6 cellular contexts compared by ENCODE assay signal in genomic region chr16:30066882-30067583, GRCh38. TPM values are rescaled to one million over a fixed set of nuclear protein-coding genes. Genes with fewer than 3 reads are reported as not detected.
DNase-seq lines count a peak whose midpoint lies in the region; ATAC-seq lines count a peak whose summit lies in the region.

No MANE protein-coding gene starts in this region.

- no peak overlapping the region for H2AK5ac ChIP-seq in mesenchymal stem cell (ENCODE audit: low read length, severe bottlenecking)

- peaks cover 34 to 66% of the 10 kb centered on the region in 2 donors for H3K36me3 Mint-ChIP-seq in CD4-positive, alpha-beta memory T cell
- H3K36me3 Mint-ChIP-seq in activated T-helper 17 cell treated with anti-CD3 and anti-CD28 coated beads, Interleukin-2, amount 50 U/mL, for 72 hours (ENCODE audit: low read depth), result peaks cover 85% of the 10 kb centered on the region

- peak overlapping the region in 1 of 2 experiments; percentile 44 for H3K4ac ChIP-seq in mesenchymal stem cell (ENCODE audit: low read depth in 1 of 2, low read length in 2 of 2)

- H3K4me3 Mint-ChIP-seq in CD4-positive, alpha-beta memory T cell, result peak overlapping the region; percentile 98 to 100 (median 99)
- peak overlapping the region; percentile 92 for H3K4me3 Mint-ChIP-seq in activated T-helper 17 cell treated with anti-CD3 and anti-CD28 coated beads, Interleukin-2, amount 50 U/mL, for 72 hours

- peak overlapping the region; percentile 42 for H2BK120ac ChIP-seq in mesenchymal stem cell (ENCODE audit: low read depth, low read length)

- peaks cover 49% of the 10 kb centered on the region for H3K4me1 ChIP-seq in CD4-positive, alpha-beta memory T cell (ENCODE audit: insufficient read depth, low read length)
- peaks cover 36% of the 10 kb centered on the region for H3K4me1 ChIP-seq in mesenchymal stem cell (ENCODE audit: control insufficient read depth, insufficient read depth, low read depth, low read length)

- no peak overlapping the region for H2BK5ac ChIP-seq in mesenchymal stem cell (ENCODE audit: low read depth, low read length, poor library complexity, severe bottlenecking)

- POLR2A ChIA-PET in CD4-positive, alpha-beta memory T cell (lab: Charles Lee; ENCODE audit: partially characterized antibody), result interaction anchor here (0.7 to 20.4 kb wide), 12 partner anchors 9 to 468 kb away, joined by 3 to 404 read pairs (median 16); partner anchors contain the start of genes CORO1A, HIRIP3, INO80E and PPP4C

- peak overlapping the region; percentile 98 for H3K4me2 ChIP-seq in mesenchymal stem cell (ENCODE audit: low read length, poor library complexity, severe bottlenecking)

- no peaks in the 10 kb centered on the region for H3K27me3 Mint-ChIP-seq in CD4-positive, alpha-beta memory T cell
- no peaks in the 10 kb centered on the region for H3K27me3 Mint-ChIP-seq in activated T-helper 17 cell treated with anti-CD3 and anti-CD28 coated beads, Interleukin-2, amount 50 U/mL, for 72 hours

- no peak overlapping the region for H2BK15ac ChIP-seq in mesenchymal stem cell (ENCODE audit: low read depth, poor library complexity, severe bottlenecking)

- H3K9ac ChIP-seq in mesenchymal stem cell (ENCODE audit: low read length), result peak overlapping the region; percentile 100

- H3K14ac ChIP-seq in mesenchymal stem cell (ENCODE audit: low read length in 2 of 2), result peak overlapping the region in 1 of 2 experiments; percentile 90

- 92% methylated on average over 17 of the region's 17 CpGs for WGBS in mesenchymal stem cell

- H3K79me1 ChIP-seq in mesenchymal stem cell (replicated peaks; ENCODE audit: low read length, poor library complexity, severe bottlenecking), result peaks cover 8% of the 10 kb centered on the region

- peak overlapping the region; percentile 94 for H3K27ac ChIP-seq in CD4-positive, alpha-beta memory T cell (ENCODE audit: low read depth, low read length)
- H3K27ac ChIP-seq in mesenchymal stem cell (ENCODE audit: low read length, poor library complexity, severe bottlenecking), result peak overlapping the region; percentile 93

- CTCF ChIA-PET in CD4-positive, alpha-beta memory T cell (lab: Charles Lee; ENCODE audit: partially characterized antibody), result interaction anchor here (0.9 to 4.8 kb wide), 4 partner anchors 10 to 119 kb away, joined by 3 to 48 read pairs (median 4); partner anchors contain the start of gene TBX6

- no peak for DNase-seq in CD4-positive, alpha-beta memory T cell
- no peak for DNase-seq in mesenchymal stem cell
- DNase-seq in effector CD4-positive, alpha-beta T cell, result no peak
- no peak for DNase-seq in superior temporal gyrus (ENCODE audit: extremely low spot score)

- intact Hi-C loops in CD4-positive, alpha-beta memory T cell (cut with micrococcal nuclease), result no loop called here

- H3K18ac ChIP-seq in mesenchymal stem cell (ENCODE audit: low read depth in 1 of 2, low read length in 2 of 2), result peak overlapping the region in 1 of 2 experiments; percentile 48

- no peak for ATAC-seq in activated T-helper 17 cell treated with anti-CD3 and anti-CD28 coated beads, Interleukin-2, amount 50 U/mL, for 72 hours (replicated peaks)
- ATAC-seq in HG03135 (IDR thresholded peaks at IDR 0.05; ENCODE audit: unreplicated experiment), result no peak

- no peaks in the 10 kb centered on the region for H3K27me3 ChIP-seq in CD4-positive, alpha-beta memory T cell (ENCODE audit: insufficient read depth, low read length)
- no peaks in the 10 kb centered on the region for H3K27me3 ChIP-seq in mesenchymal stem cell (ENCODE audit: control insufficient read depth in 1 of 2, insufficient read depth in 1 of 2, low read length in 2 of 2)

- peak overlapping the region in 1 of 2 experiments; percentile 29 for H2BK12ac ChIP-seq in mesenchymal stem cell (ENCODE audit: low read length in 2 of 2)

- no peak overlapping the region for H4K8ac ChIP-seq in mesenchymal stem cell (ENCODE audit: low read length)

- H4K91ac ChIP-seq in mesenchymal stem cell (ENCODE audit: low read length), result peak overlapping the region; percentile 65

- H3K23ac ChIP-seq in mesenchymal stem cell (ENCODE audit: low read length in 2 of 2), result peak overlapping the region in 1 of 2 experiments; percentile 35

- no peak overlapping the region for H2AFZ ChIP-seq in mesenchymal stem cell (ENCODE audit: low read depth, low read length)

- H3K9me3 ChIP-seq in CD4-positive, alpha-beta memory T cell (ENCODE audit: control insufficient read depth in 1 of 2, low read length in 2 of 2), result no peaks in the 10 kb centered on the region
- no peaks in the 10 kb centered on the region for H3K9me3 ChIP-seq in mesenchymal stem cell (ENCODE audit: control insufficient read depth, low read length)

- peaks cover 15 to 58% (median 37%) of the 10 kb centered on the region in 4 donors for H3K4me1 Mint-ChIP-seq in CD4-positive, alpha-beta memory T cell
- peaks cover 9% of the 10 kb centered on the region for H3K4me1 Mint-ChIP-seq in activated T-helper 17 cell treated with anti-CD3 and anti-CD28 coated beads, Interleukin-2, amount 50 U/mL, for 72 hours

- no peaks in the 10 kb centered on the region for H3K9me3 Mint-ChIP-seq in CD4-positive, alpha-beta memory T cell
- no peaks in the 10 kb centered on the region for H3K9me3 Mint-ChIP-seq in activated T-helper 17 cell treated with anti-CD3 and anti-CD28 coated beads, Interleukin-2, amount 50 U/mL, for 72 hours

- H3K4me3 ChIP-seq in CD4-positive, alpha-beta memory T cell (ENCODE audit: low read length in 2 of 2), result peak overlapping the region; percentile 77 to 93
- peak overlapping the region; percentile 98 for H3K4me3 ChIP-seq in mesenchymal stem cell (ENCODE audit: insufficient read depth in 1 of 2, low read depth in 1 of 2, low read length in 2 of 2)

- H3K36me3 ChIP-seq in CD4-positive, alpha-beta memory T cell (ENCODE audit: insufficient read depth, low read length), result peaks cover 52% of the 10 kb centered on the region
- peaks cover 49 to 53% of the 10 kb centered on the region in 2 experiments for H3K36me3 ChIP-seq in mesenchymal stem cell (ENCODE audit: control insufficient read depth in 1 of 2, insufficient read depth in 2 of 2, low read depth in 1 of 2, low read length in 2 of 2)

- peak overlapping the region; percentile 75 to 100 (median 95) for H3K27ac Mint-ChIP-seq in CD4-positive, alpha-beta memory T cell
- H3K27ac Mint-ChIP-seq in activated T-helper 17 cell treated with anti-CD3 and anti-CD28 coated beads, Interleukin-2, amount 50 U/mL, for 72 hours, result peak overlapping the region; percentile 95

RNA-seq across cellular contexts. Expression of gene ALDOA, which starts 1.5 kb away (rescaled TPM):
- 100 to 1,000 TPM; 558 to 563 TPM for total RNA-seq in CD4-positive, alpha-beta memory T cell
- 1,000 to 10,000 TPM; 1,058 to 1,115 TPM for polyA plus RNA-seq in CD4-positive, alpha-beta memory T cell
- total RNA-seq in activated T-helper 17 cell treated with anti-CD3 and anti-CD28 coated beads, Interleukin-2, amount 50 U/mL, for 72 hours, result 1,000 to 10,000 TPM; 2,200 to 3,862 TPM
- polyA plus RNA-seq in mesenchymal stem cell (2013, experiment 1 of 2), result 915 TPM
- polyA plus RNA-seq in mesenchymal stem cell (2013, experiment 2 of 2), result 888 TPM

RNA-seq across cellular contexts. Expression of gene PPP4C, which starts 8.8 kb away (rescaled TPM):
- 10 to 100 TPM; 75.8 to 86.3 TPM for total RNA-seq in CD4-positive, alpha-beta memory T cell
- 100 to 1,000 TPM; 167 to 276 TPM for polyA plus RNA-seq in CD4-positive, alpha-beta memory T cell
- 100 to 1,000 TPM; 111 to 147 TPM for total RNA-seq in activated T-helper 17 cell treated with anti-CD3 and anti-CD28 coated beads, Interleukin-2, amount 50 U/mL, for 72 hours
- polyA plus RNA-seq in mesenchymal stem cell (2013, experiment 1 of 2), result 94.1 TPM
- 95.2 TPM for polyA plus RNA-seq in mesenchymal stem cell (2013, experiment 2 of 2)

RNA-seq across cellular contexts. Expression of gene TBX6, which starts 24.7 kb away (rescaled TPM):
- 1 to 10 TPM; 1.3 to 1.4 TPM for total RNA-seq in CD4-positive, alpha-beta memory T cell
- polyA plus RNA-seq in CD4-positive, alpha-beta memory T cell, result under 1 TPM in 1 of 2 donors, not detected in 1; 0.36 TPM
- 1 to 10 TPM; 1.1 to 3.7 TPM for total RNA-seq in activated T-helper 17 cell treated with anti-CD3 and anti-CD28 coated beads, Interleukin-2, amount 50 U/mL, for 72 hours
- 0.28 TPM for polyA plus RNA-seq in mesenchymal stem cell (2013, experiment 1 of 2)
- 0.29 TPM for polyA plus RNA-seq in mesenchymal stem cell (2013, experiment 2 of 2)

RNA-seq across cellular contexts. Expression of gene YPEL3, which starts 29.0 kb away (rescaled TPM):
- total RNA-seq in CD4-positive, alpha-beta memory T cell, result 100 to 1,000 TPM; 263 to 266 TPM
- 100 to 1,000 TPM; 172 to 331 TPM for polyA plus RNA-seq in CD4-positive, alpha-beta memory T cell
- 100 to 1,000 TPM in 1 of 2 donors, 10 to 100 TPM in 1; 34.7 to 107 TPM for total RNA-seq in activated T-helper 17 cell treated with anti-CD3 and anti-CD28 coated beads, Interleukin-2, amount 50 U/mL, for 72 hours
- 36.0 TPM for polyA plus RNA-seq in mesenchymal stem cell (2013, experiment 1 of 2)
- 34.5 TPM for polyA plus RNA-seq in mesenchymal stem cell (2013, experiment 2 of 2)

RNA-seq across cellular contexts. Expression of gene TLCD3B, which starts 36.0 kb away (rescaled TPM):
- not detected for total RNA-seq in CD4-positive, alpha-beta memory T cell
- polyA plus RNA-seq in CD4-positive, alpha-beta memory T cell, result not detected
- 1 to 10 TPM; 1.9 to 7.4 TPM for total RNA-seq in activated T-helper 17 cell treated with anti-CD3 and anti-CD28 coated beads, Interleukin-2, amount 50 U/mL, for 72 hours
- 0.08 TPM for polyA plus RNA-seq in mesenchymal stem cell (2013, experiment 1 of 2)
- 0.05 TPM for polyA plus RNA-seq in mesenchymal stem cell (2013, experiment 2 of 2)
